Comparison of ENCODE assay signal across 10 cellular contexts in the genomic region with DNA sequence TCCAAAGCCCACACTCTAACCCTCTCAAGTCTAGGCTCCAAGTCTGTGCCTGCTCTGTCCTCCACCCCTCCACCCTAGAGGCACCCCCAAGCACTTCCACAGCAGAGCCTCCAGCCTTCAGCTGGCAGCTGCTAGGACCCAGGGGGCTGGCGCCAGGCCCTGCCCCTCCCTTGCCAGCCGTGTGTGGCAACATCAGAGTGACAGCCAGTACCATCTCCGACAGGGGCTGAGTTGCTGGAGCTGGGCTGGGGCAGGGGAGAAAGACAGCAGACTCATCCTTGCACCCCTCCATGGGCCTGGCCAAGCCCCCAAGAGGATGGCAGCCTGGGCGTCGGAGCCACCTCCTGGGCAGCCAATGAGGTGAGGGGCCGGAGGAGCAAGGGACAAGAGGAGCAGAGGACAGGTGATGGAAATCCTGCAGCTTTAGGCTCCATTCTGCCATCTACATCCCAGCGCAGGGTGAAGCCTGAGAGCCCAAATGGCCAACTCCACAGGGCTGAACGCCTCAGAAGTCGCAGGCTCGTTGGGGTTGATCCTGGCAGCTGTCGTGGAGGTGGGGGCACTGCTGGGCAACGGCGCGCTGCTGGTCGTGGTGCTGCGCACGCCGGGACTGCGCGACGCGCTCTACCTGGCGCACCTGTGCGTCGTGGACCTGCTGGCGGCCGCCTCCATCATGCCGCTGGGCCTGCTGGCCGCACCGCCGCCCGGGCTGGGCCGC. TPM values are rescaled to one million over a fixed set of nuclear protein-coding genes. Genes with fewer than 3 reads are reported as not detected.
DNase-seq lines count a peak whose midpoint lies in the region; ATAC-seq and TF ChIP-seq lines count a peak whose summit lies in the region.
"Had no signal": no experiment of that assay in that cellular context is flagged by ENCODE, and none has a peak within 500 bp of the region (broad histone marks: within the 10 kb centered on the region; RNA-seq: fewer than 3 reads in every experiment).

A gene with protein sequence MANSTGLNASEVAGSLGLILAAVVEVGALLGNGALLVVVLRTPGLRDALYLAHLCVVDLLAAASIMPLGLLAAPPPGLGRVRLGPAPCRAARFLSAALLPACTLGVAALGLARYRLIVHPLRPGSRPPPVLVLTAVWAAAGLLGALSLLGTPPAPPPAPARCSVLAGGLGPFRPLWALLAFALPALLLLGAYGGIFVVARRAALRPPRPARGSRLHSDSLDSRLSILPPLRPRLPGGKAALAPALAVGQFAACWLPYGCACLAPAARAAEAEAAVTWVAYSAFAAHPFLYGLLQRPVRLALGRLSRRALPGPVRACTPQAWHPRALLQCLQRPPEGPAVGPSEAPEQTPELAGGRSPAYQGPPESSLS (plus strand): TSS at position 207 of the 718 bp plus-strand sequence. CDS start 272 bp downstream, at position 479.

- H3K79me2 ChIP-seq in PC-3 (ENCODE audit: low read length): no peaks in the 10 kb centered on the region

- no peak within 1 kb of the TSS for H2AFZ ChIP-seq in PC-3 (ENCODE audit: low read length)
- H2AFZ ChIP-seq in neuronal stem cell (ENCODE audit: low read length): no peak within 1 kb of the TSS

- TF ChIP-seq CTCF in A673 (conservative IDR thresholded peaks at IDR 0.05; ENCODE audit: low read depth, low read length): no peak
- TF ChIP-seq CTCF in PC-3 (conservative IDR thresholded peaks at IDR 0.05; ENCODE audit: low read depth, low read length): no peak
- no peak for TF ChIP-seq CTCF in gastroesophageal sphincter (IDR thresholded peaks at IDR 0.05)

- H3K36me3 ChIP-seq in A673 (ENCODE audit: insufficient read depth, low read length, poor library complexity, severe bottlenecking): no peaks in the 10 kb centered on the region
- no peaks in the 10 kb centered on the region for H3K36me3 ChIP-seq in PC-3 (ENCODE audit: low read depth, low read length)
- peaks cover 0 to 32% of the 10 kb centered on the region in 2 donors for H3K36me3 ChIP-seq in gastroesophageal sphincter
- H3K36me3 ChIP-seq in neuronal stem cell (replicated peaks in 1 of 2; ENCODE audit: control insufficient read depth in 2 of 2, insufficient read depth in 2 of 2, low read length in 2 of 2): peaks cover 18 to 37% of the 10 kb centered on the region in 2 donors

- H2BK120ac ChIP-seq in neuronal stem cell (ENCODE audit: low read depth, low read length): peak within 1 kb of the TSS; percentile 99

- no peak within 1 kb of the TSS for H3K9ac ChIP-seq in PC-3 (ENCODE audit: low read length)
- peak within 1 kb of the TSS; percentile 91 for H3K9ac ChIP-seq in neuronal stem cell (ENCODE audit: low read depth, low read length, poor library complexity)

- CTCF ChIA-PET in A673 (lab: Charles Lee) (interaction anchor here (0.7 kb wide), 1 partner anchor 19 kb away, joined by 3 read pairs; a partner anchor contains a TSS), PC-3 (lab: Charles Lee) (no interaction called here)

- peaks cover 2% of the 10 kb centered on the region for H3K79me1 ChIP-seq in neuronal stem cell (ENCODE audit: low read depth, low read length)

- H3K14ac ChIP-seq in neuronal stem cell (ENCODE audit: low read length): peak within 1 kb of the TSS; percentile 64

- H3K23ac ChIP-seq in neuronal stem cell (ENCODE audit: low read depth, low read length, poor library complexity): peak within 1 kb of the TSS; percentile 98

- intact Hi-C loops in A673 (cut with micrococcal nuclease; ENCODE audit: unreplicated experiment) (no loop called here), PC-3 (cut with micrococcal nuclease) (no loop called here)

- H3K9me3 ChIP-seq in A673 (ENCODE audit: low read depth, low read length, poor library complexity, severe bottlenecking) (no peaks in the 10 kb centered on the region), PC-3 (ENCODE audit: low read length) (no peaks in the 10 kb centered on the region), gastroesophageal sphincter (no peaks in the 10 kb centered on the region), neuronal stem cell (replicated peaks in 1 of 2; ENCODE audit: control insufficient read depth in 2 of 2, insufficient read depth in 1 of 2, low read depth in 1 of 2, low read length in 2 of 2) (peaks cover 0 to 8% of the 10 kb centered on the region in 2 donors)

- 53% methylated on average over 5 of the region's 33 CpGs; no CpG with 5 or more reads in 1 of the 2 donors for WGBS in gastroesophageal sphincter (ENCODE audit: low coverage in 1 of 2), 2 donors
- no CpG with 5 or more reads among the region's 33 CpGs for WGBS in neuronal stem cell (ENCODE audit: extremely low coverage in 2 of 2, insufficient read length in 2 of 2, insufficient replicate concordance in 1 of 2), 2 donors

- no peaks in the 10 kb centered on the region for H4K20me1 ChIP-seq in PC-3 (ENCODE audit: low read length)

- peak within 1 kb of the TSS; percentile 58 for H2BK5ac ChIP-seq in neuronal stem cell (ENCODE audit: low read length)

- H3K27ac ChIP-seq in A673 (ENCODE audit: low read depth, low read length, poor library complexity, severe bottlenecking) (no peak within 1 kb of the TSS), PC-3 (ENCODE audit: low read length) (no peak within 1 kb of the TSS), gastroesophageal sphincter (peak within 1 kb of the TSS; percentile 69 to 85 (median 82)), neuronal stem cell (replicated peaks; ENCODE audit: low read length) (no peak within 1 kb of the TSS)

- H3K4me1 ChIP-seq in A673 (ENCODE audit: insufficient read depth, low read length, poor library complexity, severe bottlenecking) (no peaks in the 10 kb centered on the region), PC-3 (ENCODE audit: insufficient read depth, low read length) (0 out of 2 replicates have a peak, but pooled peaks cover 6% of the 10 kb centered on the region), gastroesophageal sphincter (peaks cover 0 to 23% (median 7%) of the 10 kb centered on the region in 3 donors), neuronal stem cell (ENCODE audit: control insufficient read depth in 2 of 2, insufficient read depth in 1 of 2, low read depth in 1 of 2, low read length in 2 of 2) (peaks cover 7 to 18% of the 10 kb centered on the region in 2 donors)

- H3K4ac ChIP-seq in neuronal stem cell (ENCODE audit: low read length): peak within 1 kb of the TSS; percentile 46

- peak within 1 kb of the TSS; percentile 61 for H4K91ac ChIP-seq in neuronal stem cell (ENCODE audit: low read depth, low read length, poor library complexity)

- H2BK15ac ChIP-seq in neuronal stem cell (ENCODE audit: low read length): peak within 1 kb of the TSS; percentile 97

- peak within 1 kb of the TSS; percentile 85 for H2AK5ac ChIP-seq in neuronal stem cell (ENCODE audit: low read depth, low read length)

- ATAC-seq in PC-3: peak; percentile 12
- no peak for ATAC-seq in gastroesophageal sphincter
- no peak for ATAC-seq in HG03457 (IDR thresholded peaks at IDR 0.05; ENCODE audit: unreplicated experiment)

- POLR2A ChIA-PET in A673 (lab: Charles Lee; ENCODE audit: low non-redundant PET) (no interaction called here), PC-3 (lab: Charles Lee; ENCODE audit: unreplicated experiment) (no interaction called here)

- no TSS peak for BruUV-seq in A673 (replicated peaks; lab: Mats Ljungman, UMichigan)
- BruUV-seq in PC-3 (replicated peaks; lab: Mats Ljungman, UMichigan): no TSS peak

- TF ChIP-seq POLR2A in gastroesophageal sphincter (IDR thresholded peaks at IDR 0.05): no peak

- H3K18ac ChIP-seq in neuronal stem cell (ENCODE audit: low read length): peak within 1 kb of the TSS; percentile 97

- H3K27me3 ChIP-seq in A673 (replicated peaks; ENCODE audit: insufficient read depth, low read depth, low read length, poor library complexity): no peaks in the 10 kb centered on the region
- H3K27me3 ChIP-seq in PC-3 (ENCODE audit: low read length): no peaks in the 10 kb centered on the region
- no peaks in the 10 kb centered on the region for H3K27me3 ChIP-seq in gastroesophageal sphincter
- peaks cover 0 to 24% (median 11%) of the 10 kb centered on the region in 3 experiments for H3K27me3 ChIP-seq in neuronal stem cell (ENCODE audit: control insufficient read depth in 3 of 3, insufficient read depth in 3 of 3, low read depth in 1 of 3, low read length in 3 of 3)

- H3K4me3 ChIP-seq in A673 (ENCODE audit: low read depth, low read length, poor library complexity, severe bottlenecking) (peak within 1 kb of the TSS; percentile 34), PC-3 (ENCODE audit: low read length) (no peak within 1 kb of the TSS), gastroesophageal sphincter (peak within 1 kb of the TSS; percentile 32 to 57), neuronal stem cell (ENCODE audit: low read length in 2 of 2) (peak within 1 kb of the TSS in 1 of 2 donors; percentile 73)

- no peak within 1 kb of the TSS for H3K4me2 ChIP-seq in PC-3 (ENCODE audit: low read length)
- H3K4me2 ChIP-seq in neuronal stem cell (ENCODE audit: insufficient read depth, low read length, poor library complexity, severe bottlenecking): peak within 1 kb of the TSS; percentile 85

- H2BK12ac ChIP-seq in neuronal stem cell (ENCODE audit: low read length): peak within 1 kb of the TSS; percentile 94

- no peak for TF ChIP-seq EP300 in gastroesophageal sphincter (IDR thresholded peaks at IDR 0.05)

- DNase-seq in A673 (ENCODE audit: low spot score) (no peak), PC-3 (no peak), neuronal stem cell (ENCODE audit: low spot score) (no peak), NCI-H2196 treated with DMSO at 0.1 percent for 48 hours (lab: John Stamatoyannopoulos, UW; ENCODE audit: unreplicated experiment) (no peak), kidney glomerular epithelial cell (lab: John Stamatoyannopoulos, UW) (no peak), AG08396 (ENCODE audit: low spot score) (no peak)
- DNase-seq: NCI-H526 treated with DMSO at 0.1 percent for 48 hours had no signal

- no peaks in the 10 kb centered on the region for H3F3A ChIP-seq in PC-3 (ENCODE audit: low read length, unreplicated experiment)

- H3K9me2 ChIP-seq in PC-3 (replicated peaks; ENCODE audit: low read length): no peaks in the 10 kb centered on the region

- peak within 1 kb of the TSS; percentile 94 for H4K8ac ChIP-seq in neuronal stem cell (ENCODE audit: low read depth, low read length)

RNA-seq across cellular contexts. Expression of the gene that starts here (rescaled TPM):
- total RNA-seq in A673 (2021) (not detected in 2 replicates), PC-3 (2014; rRNA removed) (not detected in 2 replicates), gastroesophageal sphincter (under 1 TPM in 1 of 4 donors, not detected in 3; 0.31 TPM)
- polyA plus RNA-seq in neuronal stem cell (2013, experiment 1 of 2): 0.06 TPM
- polyA plus RNA-seq in neuronal stem cell (2013, experiment 2 of 2): 0.07 TPM
- total RNA-seq: activated T-helper 2 cell treated with anti-CD3 and anti-CD28 coated beads, Interferon-gamma antibody, Interleukin-2, Interleukin-4, amounts not matched to agents 10 μg/mL and 5 μg/mL and 100 μg/mL, durations not matched to agents 14 hours and 24 hours and 36 hours had no signal

Comparison
In these comparisons a context has a peak if more than half of its experiments do, and no peak if none do; other contexts are left out.
1. Peak in ATAC-seq in PC-3; RNA of the gene not detected or under 1 TPM.
2. H3K27ac ChIP-seq: peak in gastroesophageal sphincter (4 of 4); none in A673 (single experiment), PC-3 (single experiment) and neuronal stem cell (single experiment).